Comparison of ENCODE assay signal across 8 cellular contexts in genomic region chr11:33920838-33921613, GRCh38.
A peak's percentile ranks its signal among the peaks of the same experiment; 100 is the strongest.
DNase-seq lines count a peak whose midpoint lies in the region; ATAC-seq lines count a peak whose summit lies in the region.

No MANE protein-coding gene starts in this region.

- peak; percentile 60 for DNase-seq in foreskin melanocyte
- DNase-seq in cerebellar cortex (ENCODE audit: low spot score), result no peak
- no peak for DNase-seq in D341Med (ENCODE audit: low spot score)
- DNase-seq in NCI-H146 treated with DMSO at 0.1 percent for 48 hours (lab: John Stamatoyannopoulos, UW; ENCODE audit: unreplicated experiment), result no peak
- no peak for DNase-seq in T-helper 1 cell

- ATAC-seq in GM18511 (IDR thresholded peaks at IDR 0.05; ENCODE audit: unreplicated experiment) (peak; percentile 96), GM21423 (IDR thresholded peaks at IDR 0.05; ENCODE audit: unreplicated experiment) (peak; percentile 90), HG03439 (IDR thresholded peaks at IDR 0.05; ENCODE audit: unreplicated experiment) (peak; percentile 97)
